Comparison of ENCODE assay signal across 27 cellular contexts in genomic region chr6:75090574-75090973, GRCh38.
"Had no signal": no experiment of that assay in that cellular context is flagged by ENCODE, and none has a peak within 500 bp of the region (broad histone marks: within the 10 kb centered on the region; RNA-seq: fewer than 3 reads in every experiment).

No MANE protein-coding gene starts in this region.

- H3K9me3 ChIP-seq: esophagus squamous epithelium, heart right ventricle, neutrophil, prostate gland, thyroid gland had no signal

- H3K4me3 Mint-ChIP-seq: immature natural killer cell; memory B cell; naive B cell; natural killer cell treated with Interleukin-12 subunit alpha and Interleukin-12 subunit beta and Interleukin-15 and Interleukin-18, amount 100 ng/mL, for 72 hours; neural crest cell; stimulated activated naive B cell treated with anti-CD40 and anti-IgM and Interleukin-4, amounts not matched to agents 10 μg/mL and 1 μg/mL and 100 μg/mL, for 72 hours; stimulated activated naive CD8-positive, alpha-beta T cell treated with anti-CD3 and anti-CD28 coated beads, Interleukin-15, amount 100 ng/mL, for 72 hours had no signal

- ATAC-seq: heart right ventricle; left colon; left ventricle myocardium superior; natural killer cell treated with Interleukin-12 subunit alpha and Interleukin-12 subunit beta and Interleukin-15 and Interleukin-18, amount 100 ng/mL, for 72 hours; right cardiac atrium; stimulated activated naive B cell treated with anti-CD40 and anti-IgM and Interleukin-4, amounts not matched to agents 10 μg/mL and 1 μg/mL and 100 μg/mL, for 72 hours; stimulated activated naive CD8-positive, alpha-beta T cell treated with anti-CD3 and anti-CD28 coated beads, Interleukin-15, amount 100 ng/mL, for 72 hours had no signal

- H3K27ac ChIP-seq: coronary artery, heart right ventricle, neutrophil, prostate gland, thyroid gland had no signal

- H3K9me3 Mint-ChIP-seq: memory B cell; natural killer cell treated with Interleukin-12 subunit alpha and Interleukin-12 subunit beta and Interleukin-15 and Interleukin-18, amount 100 ng/mL, for 72 hours; neural crest cell; stimulated activated naive CD8-positive, alpha-beta T cell treated with anti-CD3 and anti-CD28 coated beads, Interleukin-15, amount 100 ng/mL, for 72 hours had no signal

- H3K36me3 ChIP-seq: neutrophil, prostate gland, thyroid gland had no signal

- H3K27ac Mint-ChIP-seq: immature natural killer cell; memory B cell; natural killer cell treated with Interleukin-12 subunit alpha and Interleukin-12 subunit beta and Interleukin-15 and Interleukin-18, amount 100 ng/mL, for 72 hours; stimulated activated naive B cell treated with anti-CD40 and anti-IgM and Interleukin-4, amounts not matched to agents 10 μg/mL and 1 μg/mL and 100 μg/mL, for 72 hours; stimulated activated naive CD8-positive, alpha-beta T cell treated with anti-CD3 and anti-CD28 coated beads, Interleukin-15, amount 100 ng/mL, for 72 hours had no signal

- H3K4me1 ChIP-seq: esophagus squamous epithelium, prostate gland had no signal

- H3K36me3 Mint-ChIP-seq: immature natural killer cell; memory B cell; naive B cell; natural killer cell treated with Interleukin-12 subunit alpha and Interleukin-12 subunit beta and Interleukin-15 and Interleukin-18, amount 100 ng/mL, for 72 hours; stimulated activated naive B cell treated with anti-CD40 and anti-IgM and Interleukin-4, amounts not matched to agents 10 μg/mL and 1 μg/mL and 100 μg/mL, for 72 hours had no signal

- H3K4me1 Mint-ChIP-seq: immature natural killer cell; memory B cell; naive B cell; neural crest cell; stimulated activated naive B cell treated with anti-CD40 and anti-IgM and Interleukin-4, amounts not matched to agents 10 μg/mL and 1 μg/mL and 100 μg/mL, for 72 hours; stimulated activated naive CD8-positive, alpha-beta T cell treated with anti-CD3 and anti-CD28 coated beads, Interleukin-15, amount 100 ng/mL, for 72 hours had no signal

- H3K27me3 ChIP-seq: esophagus squamous epithelium, thyroid gland had no signal

- H3K27me3 Mint-ChIP-seq: memory B cell had no signal

- H3K4me3 ChIP-seq: coronary artery, esophagus squamous epithelium, heart right ventricle, lung, prostate gland, skin epidermis, thyroid gland had no signal

- DNase-seq: dermis blood vessel endothelial cell; effector memory CD4-positive, alpha-beta T cell; esophagus squamous epithelium; foreskin melanocyte; glutamatergic neuron; heart right ventricle; hypothalamus; immature natural killer cell; islet precursor cell; kidney glomerular epithelial cell; left colon; left ventricle myocardium superior; naive B cell; stimulated activated CD4-positive, alpha-beta T cell treated with anti-CD3 and anti-CD28 coated beads, Interleukin-15, amount 100 ng/mL, for 24 hours; stimulated activated CD4-positive, alpha-beta T cell treated with anti-CD3 and anti-CD28 coated beads, Interleukin-2, amount 100 ng/mL, for 48 hours; stimulated activated naive B cell treated with anti-CD40 and anti-IgM and Interleukin-4, amounts not matched to agents 10 μg/mL and 1 μg/mL and 100 μg/mL, for 72 hours; stimulated activated naive CD8-positive, alpha-beta T cell treated with anti-CD3 and anti-CD28 coated beads, Interleukin-15, amount 100 ng/mL, for 72 hours; thyroid gland had no signal
